In the genomic region with DNA sequence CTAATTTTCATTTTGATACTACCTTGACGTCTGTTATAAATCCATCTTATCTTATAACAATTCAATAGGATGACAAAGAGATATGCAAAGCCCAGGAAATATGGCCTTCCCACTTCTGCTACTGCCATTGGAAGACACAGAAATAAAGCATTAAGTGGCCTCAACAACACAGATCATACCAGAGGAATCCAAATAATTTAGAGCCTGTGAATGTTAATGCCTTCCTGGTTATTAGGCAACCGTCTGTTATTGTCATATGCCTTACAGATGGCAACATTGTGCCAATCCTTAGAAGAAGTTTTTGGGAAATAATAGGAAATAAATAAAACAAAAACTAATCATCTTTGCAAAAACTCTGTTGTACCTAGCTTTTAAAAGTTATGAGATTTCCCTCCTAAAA, we compare ENCODE assay signal across 16 cellular contexts.
"Had no signal": no experiment of that assay in that cellular context is flagged by ENCODE, and none has a peak within 500 bp of the region (broad histone marks: within the 10 kb centered on the region; RNA-seq: fewer than 3 reads in every experiment).

No MANE protein-coding gene starts in this region.

- DNase-seq: activated B cell treated with CpG ODN at 0.5 μM for 24 hours; activated CD4-positive, alpha-beta T cell treated with anti-CD3 and anti-CD28 coated beads for 48 hours; activated CD8-positive, alpha-beta memory T cell treated with anti-CD3 and anti-CD28 coated beads for 24 hours; activated gamma-delta T cell treated with Interleukin-2 at 50 U/mL for 16 hours; dermis blood vessel endothelial cell; gastrocnemius medialis; heart left ventricle; immature natural killer cell; mesendoderm had no signal

- H3K27me3 Mint-ChIP-seq: activated B cell treated with CpG ODN at 0.5 μM for 24 hours, progenitor cell of endocrine pancreas had no signal

- H3K4me1 ChIP-seq: ascending aorta, breast epithelium, gastrocnemius medialis, heart left ventricle, right atrium auricular region had no signal

- H3K27ac ChIP-seq: ascending aorta, breast epithelium, epithelial cell of prostate, gastrocnemius medialis, heart left ventricle, right atrium auricular region, thoracic aorta had no signal

- H3K4me3 Mint-ChIP-seq: activated B cell treated with CpG ODN at 0.5 μM for 24 hours, immature natural killer cell had no signal

- H3K9me3 ChIP-seq: ascending aorta, breast epithelium, gastrocnemius medialis, heart left ventricle, right atrium auricular region, thoracic aorta had no signal

- H3K27ac Mint-ChIP-seq: activated B cell treated with CpG ODN at 0.5 μM for 24 hours, immature natural killer cell, progenitor cell of endocrine pancreas had no signal

- ATAC-seq: gastrocnemius medialis, heart left ventricle had no signal

- H3K9me3 Mint-ChIP-seq: activated B cell treated with CpG ODN at 0.5 μM for 24 hours, immature natural killer cell had no signal

- H3K36me3 Mint-ChIP-seq: immature natural killer cell had no signal

- H3K4me3 ChIP-seq: ascending aorta, breast epithelium, gastrocnemius medialis, heart left ventricle, right atrium auricular region, skin epidermis, thoracic aorta had no signal

- H3K27me3 ChIP-seq: ascending aorta, breast epithelium, gastrocnemius medialis, heart left ventricle, right atrium auricular region had no signal

- H3K36me3 ChIP-seq: ascending aorta, breast epithelium, gastrocnemius medialis, heart left ventricle, right atrium auricular region, thoracic aorta had no signal
